In the genomic region with DNA sequence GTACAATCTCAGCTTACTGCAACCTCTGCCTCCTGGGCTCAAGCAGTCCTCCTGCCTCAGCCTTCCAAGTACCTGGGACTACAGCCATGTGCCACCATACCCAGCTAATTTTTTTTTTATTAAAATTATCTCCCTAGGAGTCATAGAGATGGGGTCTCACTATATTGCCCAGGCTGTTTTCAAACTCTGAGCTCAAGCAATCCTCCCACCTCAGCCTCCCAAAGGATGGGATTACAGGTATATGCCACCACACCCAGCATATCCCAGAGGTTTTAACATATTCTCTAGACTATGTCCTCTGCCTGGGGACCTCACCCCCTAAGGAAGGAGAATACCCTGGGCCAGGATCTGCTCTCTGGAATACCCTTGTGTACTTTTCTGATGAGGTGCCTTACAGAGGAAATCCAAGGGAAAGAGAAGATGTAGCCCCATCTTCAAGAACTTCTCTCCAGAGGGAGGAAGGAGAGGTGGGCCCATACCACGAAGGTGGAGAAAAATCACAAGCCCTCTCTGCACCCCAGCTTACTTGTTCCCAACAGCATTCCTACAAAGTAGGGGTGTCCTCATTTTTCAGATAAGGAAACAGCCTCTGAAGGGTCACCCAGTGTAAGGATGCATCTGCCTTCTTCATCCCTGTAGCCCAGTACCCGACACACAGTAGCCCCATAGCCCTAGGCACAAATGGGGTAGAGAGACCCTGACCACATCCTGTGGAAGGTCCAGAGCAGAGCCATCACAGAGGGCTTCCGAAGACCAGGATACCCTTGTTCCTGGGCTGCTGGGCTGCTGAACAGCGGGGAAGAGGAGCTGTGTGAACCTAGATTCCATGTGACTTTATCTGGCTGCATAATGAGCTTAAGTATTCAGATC, we compare ENCODE assay signal across 9 cellular contexts.
A peak's percentile ranks its signal among the peaks of the same experiment; 100 is the strongest.
DNase-seq lines count a peak whose midpoint lies in the region; ATAC-seq and TF ChIP-seq lines count a peak whose summit lies in the region.
"Had no signal": no experiment of that assay in that cellular context is flagged by ENCODE, and none has a peak within 500 bp of the region (broad histone marks: within the 10 kb centered on the region; RNA-seq: fewer than 3 reads in every experiment).

No MANE protein-coding gene starts in this region.

- H3K4me3 Mint-ChIP-seq in T-cell (peak overlapping the region in 1 of 3 donors; percentile 39), osteocyte (ENCODE audit: unreplicated experiment) (no peak overlapping the region)
- H3K4me3 Mint-ChIP-seq: neural crest cell had no signal

- CTCF ChIA-PET in T-cell (lab: Charles Lee): no interaction called here

- H3K27me3 Mint-ChIP-seq in T-cell (no peaks in the 10 kb centered on the region), osteocyte (ENCODE audit: unreplicated experiment) (no peaks in the 10 kb centered on the region)

- peak overlapping the region; percentile 53 to 72 for H3K27ac Mint-ChIP-seq in T-cell
- H3K27ac Mint-ChIP-seq in osteocyte (ENCODE audit: unreplicated experiment): no peak overlapping the region

- peaks cover 27 to 94% (median 84%) of the 10 kb centered on the region in 10 experiments for H3K4me1 ChIP-seq in BLaER1 treated with 17β-estradiol and CSF1 and Interleukin-3, amounts not matched to agents 10 nM and 100 nM
- H3K4me1 ChIP-seq in mesenchymal stem cell (ENCODE audit: control insufficient read depth, insufficient read depth, low read depth, low read length): peaks cover 38% of the 10 kb centered on the region

- 32% methylated on average over 4 of the region's 4 CpGs for WGBS in mesenchymal stem cell

- H3K36me3 Mint-ChIP-seq in T-cell (peaks cover 12% of the 10 kb centered on the region), osteocyte (ENCODE audit: unreplicated experiment) (peaks cover 3% of the 10 kb centered on the region)

- H3K4me1 Mint-ChIP-seq in T-cell: peaks cover 27 to 38% (median 36%) of the 10 kb centered on the region in 3 donors
- peaks cover 44% of the 10 kb centered on the region for H3K4me1 Mint-ChIP-seq in osteocyte (ENCODE audit: unreplicated experiment)

- H3K36me3 ChIP-seq in BLaER1 treated with 17β-estradiol and CSF1 and Interleukin-3, amounts not matched to agents 10 nM and 100 nM: peaks cover 0 to 14% (median 4%) of the 10 kb centered on the region in 11 experiments; a peak in 6 of 22 replicates
- H3K36me3 ChIP-seq in mesenchymal stem cell (ENCODE audit: control insufficient read depth in 1 of 2, insufficient read depth in 2 of 2, low read depth in 1 of 2, low read length in 2 of 2): peaks cover 0 to 9% of the 10 kb centered on the region in 2 experiments

- H2AK5ac ChIP-seq in mesenchymal stem cell (ENCODE audit: low read length, severe bottlenecking): peak overlapping the region; percentile 4

- no peaks in the 10 kb centered on the region for H4K20me1 ChIP-seq in BLaER1 treated with 17β-estradiol and CSF1 and Interleukin-3, amounts not matched to agents 10 nM and 100 nM

- H2AFZ ChIP-seq in mesenchymal stem cell (ENCODE audit: low read depth, low read length): no peak overlapping the region

- H3K9me3 Mint-ChIP-seq in T-cell (no peaks in the 10 kb centered on the region), osteocyte (ENCODE audit: unreplicated experiment) (no peaks in the 10 kb centered on the region)
- H3K9me3 Mint-ChIP-seq: neural crest cell had no signal

- H3K27me3 ChIP-seq in BLaER1 treated with 17β-estradiol and CSF1 and Interleukin-3, amounts not matched to agents 10 nM and 100 nM: no peaks in the 10 kb centered on the region
- H3K27me3 ChIP-seq in mesenchymal stem cell (ENCODE audit: control insufficient read depth in 1 of 2, insufficient read depth in 1 of 2, low read length in 2 of 2): no peaks in the 10 kb centered on the region

- peak overlapping the region; percentile 71 to 90 (median 84) for H3K4me2 ChIP-seq in BLaER1 treated with 17β-estradiol and CSF1 and Interleukin-3, amounts not matched to agents 10 nM and 100 nM
- no peak overlapping the region for H3K4me2 ChIP-seq in mesenchymal stem cell (ENCODE audit: low read length, poor library complexity, severe bottlenecking)

- ATAC-seq in GM21515 (IDR thresholded peaks at IDR 0.05; ENCODE audit: unreplicated experiment) (peak; percentile 13), T-cell (replicated peaks in 1 of 4) (peak in 1 of 4 experiments; percentile 11)

- H2BK12ac ChIP-seq in mesenchymal stem cell (ENCODE audit: low read length in 2 of 2): peak overlapping the region; percentile 76 to 93

- H3K4me3 ChIP-seq in BLaER1 treated with 17β-estradiol and CSF1 and Interleukin-3, amounts not matched to agents 10 nM and 100 nM: peak overlapping the region in 3 of 10 experiments; percentile 13 to 46 (median 35); a peak in 5 of 20 replicates
- peak overlapping the region in 1 of 2 experiments; percentile 38 for H3K4me3 ChIP-seq in mesenchymal stem cell (ENCODE audit: insufficient read depth in 1 of 2, low read depth in 1 of 2, low read length in 2 of 2)

- H2BK5ac ChIP-seq in mesenchymal stem cell (ENCODE audit: low read depth, low read length, poor library complexity, severe bottlenecking): no peak overlapping the region

- no peak overlapping the region for H3K23ac ChIP-seq in mesenchymal stem cell (ENCODE audit: low read length in 2 of 2)

- H4K91ac ChIP-seq in mesenchymal stem cell (ENCODE audit: low read length): peak overlapping the region; percentile 83

- TF ChIP-seq CTCF in osteocyte (IDR thresholded peaks at IDR 0.05): no peak

- DNase-seq in T-cell (no peak), mesenchymal stem cell (no peak), kidney tubule cell (ENCODE audit: low spot score) (no peak), osteocyte (ENCODE audit: extremely low spot score, unreplicated experiment) (no peak), middle frontal gyrus (ENCODE audit: extremely low spot score, low spot score) (no peak), NCI-H2227 (lab: John Stamatoyannopoulos, UW; ENCODE audit: unreplicated experiment) (no peak)

- peak overlapping the region; percentile 1 to 72 (median 63); a peak in 20 of 22 replicates for H3K9ac ChIP-seq in BLaER1 treated with 17β-estradiol and CSF1 and Interleukin-3, amounts not matched to agents 10 nM and 100 nM
- peak overlapping the region; percentile 59 for H3K9ac ChIP-seq in mesenchymal stem cell (ENCODE audit: low read length)

- H3K27ac ChIP-seq in BLaER1 treated with 17β-estradiol and CSF1 and Interleukin-3, amounts not matched to agents 10 nM and 100 nM: peak overlapping the region; percentile 37 to 90 (median 84); a peak in 21 of 22 replicates
- no peak overlapping the region for H3K27ac ChIP-seq in mesenchymal stem cell (ENCODE audit: low read length, poor library complexity, severe bottlenecking)

- peak overlapping the region in 1 of 2 experiments; percentile 39 for H3K14ac ChIP-seq in mesenchymal stem cell (ENCODE audit: low read length in 2 of 2)

- H3K79me1 ChIP-seq in mesenchymal stem cell (replicated peaks; ENCODE audit: low read length, poor library complexity, severe bottlenecking): peaks cover 5% of the 10 kb centered on the region

- peak overlapping the region; percentile 36 to 52 for H3K4ac ChIP-seq in mesenchymal stem cell (ENCODE audit: low read depth in 1 of 2, low read length in 2 of 2)

- peak overlapping the region; percentile 63 to 85 for H3K18ac ChIP-seq in mesenchymal stem cell (ENCODE audit: low read depth in 1 of 2, low read length in 2 of 2)

- H2BK120ac ChIP-seq in mesenchymal stem cell (ENCODE audit: low read depth, low read length): peak overlapping the region; percentile 91

- POLR2A ChIA-PET in T-cell (lab: Charles Lee): no interaction called here

- H2BK15ac ChIP-seq in mesenchymal stem cell (ENCODE audit: low read depth, poor library complexity, severe bottlenecking): no peak overlapping the region

- H4K8ac ChIP-seq in mesenchymal stem cell (ENCODE audit: low read length): peak overlapping the region; percentile 93

- H3K9me3 ChIP-seq in BLaER1 treated with 17β-estradiol and CSF1 and Interleukin-3, amounts not matched to agents 10 nM and 100 nM (replicated peaks in 1 of 11): no peaks in the 10 kb centered on the region
- no peaks in the 10 kb centered on the region for H3K9me3 ChIP-seq in mesenchymal stem cell (ENCODE audit: control insufficient read depth, low read length)
